In genomic region chr17:82962163-82962720, GRCh38 we compare ENCODE assay signal across 16 cellular contexts.
A peak's percentile ranks its signal among the peaks of the same experiment; 100 is the strongest.
DNase-seq lines count a peak whose midpoint lies in the region; ATAC-seq and TF ChIP-seq lines count a peak whose summit lies in the region.
"Had no signal": no experiment of that assay in that cellular context is flagged by ENCODE, and none has a peak within 500 bp of the region (broad histone marks: within the 10 kb centered on the region; RNA-seq: fewer than 3 reads in every experiment).

No MANE protein-coding gene starts in this region.

- DNase-seq in LHCN-M2 (ENCODE audit: low read depth) (peak; percentile 33), coronary artery (ENCODE audit: low spot score) (peak; percentile 24), osteoblast (ENCODE audit: insufficient read length, low spot score, missing footprints) (peak; percentile 94), SW480 (ENCODE audit: low spot score) (no peak), NCI-H1694 treated with DMSO at 0.1 percent for 48 hours (lab: John Stamatoyannopoulos, UW) (no peak), upper lobe of left lung (no peak), mucosa of gallbladder (ENCODE audit: low spot score) (no peak)
- DNase-seq: activated CD8-positive, alpha-beta T cell treated with anti-CD3 and anti-CD28 coated beads, Interleukin-2, amount 10 ng/mL, durations not matched to agents 7 days and 5 days; activated naive CD4-positive, alpha-beta T cell treated with anti-CD3 and anti-CD28 coated beads, Interleukin-2, amount 50 U/mL, for 16 hours; CD4-positive, CD25-positive, alpha-beta regulatory T cell; immature natural killer cell; MM.1S; NCI-H82 had no signal

- WGBS in upper lobe of left lung, 2 donors = 78 to 81% methylated on average over 21 of the region's 21 CpGs

- H4K20me1 ChIP-seq in BLaER1 treated with 17β-estradiol and CSF1 and Interleukin-3, amounts not matched to agents 10 nM and 100 nM = no peaks in the 10 kb centered on the region; a peak in 1 of 22 replicates
- no peaks in the 10 kb centered on the region for H4K20me1 ChIP-seq in osteoblast (ENCODE audit: insufficient read depth, low read length)

- H3K27me3 ChIP-seq in BLaER1 treated with 17β-estradiol and CSF1 and Interleukin-3, amounts not matched to agents 10 nM and 100 nM = peaks cover 0 to 40% (median 20%) of the 10 kb centered on the region in 11 experiments; a peak in 18 of 22 replicates
- H3K27me3 ChIP-seq in osteoblast (ENCODE audit: insufficient read depth, low read length) (no peaks in the 10 kb centered on the region), upper lobe of left lung (no peaks in the 10 kb centered on the region)

- peaks cover 47 to 77% (median 66%) of the 10 kb centered on the region in 10 experiments for H3K4me1 ChIP-seq in BLaER1 treated with 17β-estradiol and CSF1 and Interleukin-3, amounts not matched to agents 10 nM and 100 nM
- H3K4me1 ChIP-seq in osteoblast (ENCODE audit: insufficient read depth, low read length) = peaks cover 16% of the 10 kb centered on the region
- peaks cover 10 to 11% (median 11%) of the 10 kb centered on the region in 4 donors for H3K4me1 ChIP-seq in upper lobe of left lung
- H3K4me1 ChIP-seq: parathyroid adenoma had no signal

- H3K4me2 ChIP-seq in BLaER1 treated with 17β-estradiol and CSF1 and Interleukin-3, amounts not matched to agents 10 nM and 100 nM = peak overlapping the region; percentile 73 to 97 (median 94)
- no peak overlapping the region for H3K4me2 ChIP-seq in osteoblast (ENCODE audit: insufficient read depth, low read length)

- TF ChIP-seq EP300 in upper lobe of left lung (IDR thresholded peaks at IDR 0.05) = no peak

- no peak for TF ChIP-seq POLR2A in upper lobe of left lung (IDR thresholded peaks at IDR 0.05)

- ATAC-seq in upper lobe of left lung (ENCODE audit: low FRiP score in 2 of 2) = no peak

- H3K79me2 ChIP-seq in osteoblast (ENCODE audit: insufficient read depth, low read length) = no peaks in the 10 kb centered on the region
- H3K79me2 ChIP-seq: parathyroid adenoma had no signal

- 0 out of 22 replicates have a peak, but pooled peaks cover 0 to 6% (median 0%) of the 10 kb centered on the region in 11 experiments for H3K36me3 ChIP-seq in BLaER1 treated with 17β-estradiol and CSF1 and Interleukin-3, amounts not matched to agents 10 nM and 100 nM
- no peaks in the 10 kb centered on the region for H3K36me3 ChIP-seq in osteoblast (ENCODE audit: insufficient read depth, low read length)
- H3K36me3 ChIP-seq in upper lobe of left lung = no peaks in the 10 kb centered on the region
- H3K36me3 ChIP-seq: thoracic aorta had no signal

- no peak overlapping the region for H2AFZ ChIP-seq in osteoblast (ENCODE audit: low read length)

- peak overlapping the region in 3 of 10 experiments; percentile 42 to 57 (median 47); a peak in 5 of 20 replicates for H3K4me3 ChIP-seq in BLaER1 treated with 17β-estradiol and CSF1 and Interleukin-3, amounts not matched to agents 10 nM and 100 nM
- H3K4me3 ChIP-seq in coronary artery (no peak overlapping the region), osteoblast (ENCODE audit: insufficient read depth, low read length) (no peak overlapping the region), upper lobe of left lung (no peak overlapping the region)

- H3K27ac ChIP-seq in BLaER1 treated with 17β-estradiol and CSF1 and Interleukin-3, amounts not matched to agents 10 nM and 100 nM = peak overlapping the region in 8 of 11 experiments; percentile 59 to 80 (median 72); a peak in 14 of 22 replicates
- H3K27ac ChIP-seq in coronary artery (no peak overlapping the region), osteoblast (ENCODE audit: low read depth, low read length) (peak overlapping the region; percentile 13), upper lobe of left lung (peak overlapping the region in 2 of 4 donors; percentile 64 to 65)

- peak overlapping the region in 9 of 11 experiments; percentile 1 to 77 (median 66); a peak in 13 of 22 replicates for H3K9ac ChIP-seq in BLaER1 treated with 17β-estradiol and CSF1 and Interleukin-3, amounts not matched to agents 10 nM and 100 nM
- H3K9ac ChIP-seq: parathyroid adenoma had no signal

- H3K9me3 ChIP-seq in BLaER1 treated with 17β-estradiol and CSF1 and Interleukin-3, amounts not matched to agents 10 nM and 100 nM (replicated peaks in 1 of 11) = no peaks in the 10 kb centered on the region; a peak in 2 of 22 replicates
- no peaks in the 10 kb centered on the region for H3K9me3 ChIP-seq in osteoblast (ENCODE audit: low read depth, low read length)
- H3K9me3 ChIP-seq in upper lobe of left lung = no peaks in the 10 kb centered on the region
- H3K9me3 ChIP-seq: thoracic aorta had no signal

- TF ChIP-seq CTCF in coronary artery (IDR thresholded peaks at IDR 0.05) (no peak), osteoblast (IDR thresholded peaks at IDR 0.05; ENCODE audit: extremely low read depth, low read depth, low read length) (no peak), upper lobe of left lung (IDR thresholded peaks at IDR 0.05) (no peak)

Comparison
In these comparisons a context has a peak if more than half of its experiments do, and no peak if none do; other contexts are left out.
1. H3K27ac ChIP-seq: peak in BLaER1 treated with 17β-estradiol and CSF1 and Interleukin-3, amounts not matched to agents 10 nM and 100 nM (8 of 11) and osteoblast (single experiment); none in coronary artery (0 of 2).
2. DNase-seq: peak in LHCN-M2 (single experiment), coronary artery (single experiment) and osteoblast (single experiment); none in SW480 (single experiment), NCI-H1694 treated with DMSO at 0.1 percent for 48 hours (single experiment), upper lobe of left lung (0 of 2) and mucosa of gallbladder (single experiment).